Comparison of ENCODE assay signal across 8 cellular contexts in the genomic region with DNA sequence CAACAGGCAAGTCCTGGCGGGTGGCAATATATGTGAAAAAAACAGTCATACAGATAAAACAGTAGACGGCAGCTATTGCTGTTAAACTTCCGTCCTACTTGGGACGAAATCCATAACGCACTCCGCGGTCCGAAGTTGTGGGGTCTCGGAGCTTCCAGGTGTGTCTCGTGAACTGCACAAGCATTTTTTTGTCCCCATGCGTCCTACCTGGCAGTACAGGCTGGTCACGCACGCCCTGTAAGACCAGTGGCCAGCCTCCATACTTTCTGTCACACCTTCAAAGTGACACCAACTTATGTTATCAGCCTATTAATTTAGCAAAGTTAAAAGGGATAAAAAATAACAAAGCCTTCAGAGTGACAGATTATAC. TPM values are rescaled to one million over a fixed set of nuclear protein-coding genes. Genes with fewer than 3 reads are reported as not detected.
DNase-seq lines count a peak whose midpoint lies in the region; ATAC-seq and TF ChIP-seq lines count a peak whose summit lies in the region.

No MANE protein-coding gene starts in this region.

- DNase-seq in GM12865 (ENCODE audit: low read depth) (no peak), colonic mucosa (peak; percentile 49), nephron progenitor cell (no peak), superior temporal gyrus (ENCODE audit: extremely low spot score) (no peak), A172 (ENCODE audit: low spot score) (no peak), NCI-H187 treated with DMSO at 0.1 percent for 48 hours (lab: John Stamatoyannopoulos, UW) (no peak)
- DNase-seq in activated effector memory CD4-positive, alpha-beta T cell treated with anti-CD3 and anti-CD28 coated beads, Interleukin-2, amount 50 U/mL, for 16 hours = no peak

- H3K27ac Mint-ChIP-seq in nephron progenitor cell = no peak overlapping the region

- H3K9me3 Mint-ChIP-seq in nephron progenitor cell = no peaks in the 10 kb centered on the region

- no peaks in the 10 kb centered on the region for H3K4me1 Mint-ChIP-seq in nephron progenitor cell

- H3K4me3 Mint-ChIP-seq in nephron progenitor cell = peak overlapping the region; percentile 77

- TF ChIP-seq CTCF in GM12865 (IDR thresholded peaks at IDR 0.05; ENCODE audit: insufficient read depth, low read depth, low read length, missing control alignments) = no peak
- no peak for TF ChIP-seq CTCF in colonic mucosa (IDR thresholded peaks at IDR 0.05)
- TF ChIP-seq CTCF in nephron progenitor cell (IDR thresholded peaks at IDR 0.05) = no peak

- H3K27me3 ChIP-seq in colonic mucosa = no peaks in the 10 kb centered on the region

- H3K36me3 ChIP-seq in colonic mucosa = no peaks in the 10 kb centered on the region

- peaks cover 24% of the 10 kb centered on the region for H3K27me3 Mint-ChIP-seq in nephron progenitor cell (ENCODE audit: low read depth, poor library complexity)

- ATAC-seq in HG02943 (IDR thresholded peaks at IDR 0.05; ENCODE audit: low read depth, unreplicated experiment) = peak; percentile 4

- peak overlapping the region; percentile 56 for H3K4me3 ChIP-seq in GM12865 (ENCODE audit: low read depth, low read length)
- H3K4me3 ChIP-seq in colonic mucosa = peak overlapping the region; percentile 26

- no peaks in the 10 kb centered on the region for H3K9me3 ChIP-seq in colonic mucosa

- peaks cover 5% of the 10 kb centered on the region for H3K4me1 ChIP-seq in colonic mucosa

- no peak overlapping the region for H3K27ac ChIP-seq in colonic mucosa

- no peaks in the 10 kb centered on the region for H3K36me3 Mint-ChIP-seq in nephron progenitor cell (ENCODE audit: low read depth)

- peak overlapping the region in 1 of 2 donors; percentile 69 for H3K9ac ChIP-seq in colonic mucosa (ENCODE audit: low read depth in 2 of 2, low read length in 2 of 2)

- intact Hi-C loops in colonic mucosa (cut with DNase I) = loop anchor here (5.0 to 10.0 kb wide), 3 partner anchors 55 to 133 kb away; a partner anchor contains a TSS

RNA-seq across cellular contexts. Expression of a gene that starts 51.3 kb away (rescaled TPM):
- 10 to 100 TPM; 47.5 to 63.3 TPM for total RNA-seq in colonic mucosa
- 10.5 and 11.6 TPM in 2 replicates for total RNA-seq in A172 (2014; rRNA removed; shearing (Covaris generic))

RNA-seq across cellular contexts. Expression of a gene that starts 52.5 kb away (rescaled TPM):
- total RNA-seq in colonic mucosa = 10 to 100 TPM; 51.9 to 64.1 TPM
- total RNA-seq in A172 (2014; rRNA removed; shearing (Covaris generic)) = 55.9 and 58.8 TPM in 2 replicates
